ENCODE assay signal across 24 cellular contexts in the genomic region with DNA sequence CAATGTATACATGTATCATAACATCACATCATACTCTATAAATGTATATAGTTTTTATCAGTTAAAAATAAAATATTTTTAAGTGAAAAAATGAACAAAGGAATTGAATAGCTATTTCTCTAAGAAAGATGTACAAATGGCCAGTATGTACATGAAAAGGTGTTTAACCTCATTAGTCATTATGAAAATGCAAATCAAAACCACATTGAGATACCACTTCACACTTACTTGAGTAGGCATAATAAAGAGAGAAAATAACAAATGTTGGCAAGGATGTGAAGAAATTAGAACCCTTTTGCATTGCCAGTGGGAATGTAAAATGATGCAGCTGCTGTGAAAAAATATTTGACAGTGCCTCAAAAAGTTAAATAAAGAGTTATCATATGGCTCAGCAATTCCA.
"Had no signal": no experiment of that assay in that cellular context is flagged by ENCODE, and none has a peak within 500 bp of the region (broad histone marks: within the 10 kb centered on the region; RNA-seq: fewer than 3 reads in every experiment).

No MANE protein-coding gene starts in this region.

- FAIRE-seq: TTC549 had no signal

- DNase-seq: activated B cell treated with CpG ODN at 0.5 μM for 24 hours; activated CD4-positive, alpha-beta T cell treated with anti-CD3 and anti-CD28 coated beads for 1 hour; activated CD4-positive, alpha-beta T cell treated with anti-CD3 and anti-CD28 coated beads, Interleukin-2, amount 10 ng/mL, durations not matched to agents 24 days and 14 days; activated CD4-positive, alpha-beta T cell treated with anti-CD3 and anti-CD28 coated beads, Interleukin-2, amount 50 U/mL, for 48 hours; activated CD8-positive, alpha-beta memory T cell treated with anti-CD3 and anti-CD28 coated beads, Interleukin-2, amount 10 ng/mL, durations not matched to agents 7 days and 5 days; activated effector memory CD4-positive, alpha-beta T cell treated with Interleukin-2 at 50 U/mL for 16 hours; activated naive CD4-positive, alpha-beta T cell treated with Interleukin-2 at 50 U/mL for 16 hours; activated naive CD8-positive, alpha-beta T cell treated with anti-CD3 and anti-CD28 coated beads, Interleukin-2, amount 50 U/mL, for 24 hours; activated T-cell treated with anti-CD3 and anti-CD28 coated beads, Interleukin-2, amount 50 U/mL, for 24 hours; amniotic stem cell; body of pancreas; NCI-H1092; NCI-H1417; NCI-H2029; NCI-H2107; NCI-H2171 treated with DMSO at 0.1 percent for 48 hours; NCI-H226; NCI-H526; NCI-H774; T-cell; T-helper 2 cell; T1000 had no signal

- ATAC-seq: activated CD8-positive, alpha-beta memory T cell treated with anti-CD3 and anti-CD28 coated beads, Interleukin-2, amount 10 ng/mL, durations not matched to agents 7 days and 5 days; activated naive CD4-positive, alpha-beta T cell treated with anti-CD3 and anti-CD28 coated beads, Interleukin-2, amount 50 U/mL, for 72 hours; activated naive CD8-positive, alpha-beta T cell treated with anti-CD3 and anti-CD28 coated beads, Interleukin-2, amount 50 U/mL, for 24 hours; body of pancreas; T-cell had no signal
